ENCODE assay signal across 1 cellular context in genomic region chr21:38243732-38244406, GRCh38.
TF ChIP-seq lines count a peak whose summit lies in the region.

No MANE protein-coding gene starts in this region.

TF ChIP-seq in SK-N-SH treated with all-trans-retinoic acid at 6 μM for 48 hours, 23 proteins besides CTCF, POLR2A, EP300 and RAD21 (continued from another document):
- TF ChIP-seq BACH2 (CRISPR knock-in tag; IDR thresholded peaks at IDR 0.05; ENCODE audit: borderline replicate concordance) (no peak), CSRNP3 (CRISPR knock-in tag; IDR thresholded peaks at IDR 0.05) (no peak), OSR1 (CRISPR knock-in tag; IDR thresholded peaks at IDR 0.05) (no peak), CREB5 (CRISPR knock-in tag; IDR thresholded peaks at IDR 0.05; ENCODE audit: low read depth) (no peak), ZNF8 (CRISPR knock-in tag; IDR thresholded peaks at IDR 0.05) (no peak), CSDC2 (CRISPR knock-in tag; IDR thresholded peaks at IDR 0.05) (no peak), ISL1 (CRISPR knock-in tag; IDR thresholded peaks at IDR 0.05) (no peak), PPARA (CRISPR knock-in tag; IDR thresholded peaks at IDR 0.05; ENCODE audit: borderline replicate concordance) (no peak), ZC3H10 (CRISPR knock-in tag; IDR thresholded peaks at IDR 0.05) (no peak), ZNF565 (CRISPR knock-in tag; conservative IDR thresholded peaks at IDR 0.05; ENCODE audit: low read depth) (no peak), ESRRG (CRISPR knock-in tag; IDR thresholded peaks at IDR 0.05) (no peak), GLIS3 (CRISPR knock-in tag; IDR thresholded peaks at IDR 0.05) (no peak)
